8 cellular contexts compared by ENCODE assay signal in the genomic region with DNA sequence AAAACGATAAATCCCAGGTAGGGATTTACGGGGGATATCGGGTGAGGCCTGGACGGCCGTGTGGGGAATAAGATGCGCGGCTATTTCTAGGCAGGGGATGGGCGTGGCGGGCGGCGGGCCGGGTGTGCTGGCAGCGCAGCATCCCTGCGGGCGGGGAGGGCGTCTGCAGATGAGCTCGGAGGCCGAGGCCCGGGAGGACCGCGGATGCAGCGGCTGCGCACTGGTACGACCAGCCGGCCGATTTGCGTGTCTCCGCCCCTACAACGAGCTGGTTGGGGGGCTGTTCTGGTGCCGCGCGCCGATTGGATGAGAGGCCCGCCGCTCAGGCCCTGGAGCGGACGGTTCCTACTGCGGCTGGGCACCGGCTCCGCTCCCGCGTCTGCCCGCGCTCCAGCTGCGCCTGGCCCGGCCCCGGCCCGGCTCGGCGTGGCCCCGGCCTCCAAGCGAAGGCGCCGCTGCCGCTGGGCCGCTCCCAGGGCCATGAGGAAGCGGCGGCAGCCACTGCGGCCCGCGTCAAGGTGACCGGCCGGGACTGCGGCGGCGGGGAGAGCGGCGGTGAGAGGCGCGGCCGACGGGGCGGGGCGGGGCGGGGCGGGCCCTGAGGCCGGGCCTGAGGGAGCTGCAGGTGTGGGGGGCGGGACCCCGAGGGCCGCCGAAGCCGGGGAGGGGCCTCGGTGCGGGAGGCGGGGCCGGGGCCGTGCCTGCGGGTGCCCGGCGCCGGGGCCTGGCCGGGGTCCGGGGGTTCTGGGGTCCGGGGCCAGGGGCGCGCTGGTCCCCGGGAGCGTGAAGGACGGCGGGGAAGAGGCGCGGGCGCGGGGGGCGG. TPM values are rescaled to one million over a fixed set of nuclear protein-coding genes. Genes with fewer than 3 reads are reported as not detected.
DNase-seq lines count a peak whose midpoint lies in the region; ATAC-seq and TF ChIP-seq lines count a peak whose summit lies in the region.

A gene with protein sequence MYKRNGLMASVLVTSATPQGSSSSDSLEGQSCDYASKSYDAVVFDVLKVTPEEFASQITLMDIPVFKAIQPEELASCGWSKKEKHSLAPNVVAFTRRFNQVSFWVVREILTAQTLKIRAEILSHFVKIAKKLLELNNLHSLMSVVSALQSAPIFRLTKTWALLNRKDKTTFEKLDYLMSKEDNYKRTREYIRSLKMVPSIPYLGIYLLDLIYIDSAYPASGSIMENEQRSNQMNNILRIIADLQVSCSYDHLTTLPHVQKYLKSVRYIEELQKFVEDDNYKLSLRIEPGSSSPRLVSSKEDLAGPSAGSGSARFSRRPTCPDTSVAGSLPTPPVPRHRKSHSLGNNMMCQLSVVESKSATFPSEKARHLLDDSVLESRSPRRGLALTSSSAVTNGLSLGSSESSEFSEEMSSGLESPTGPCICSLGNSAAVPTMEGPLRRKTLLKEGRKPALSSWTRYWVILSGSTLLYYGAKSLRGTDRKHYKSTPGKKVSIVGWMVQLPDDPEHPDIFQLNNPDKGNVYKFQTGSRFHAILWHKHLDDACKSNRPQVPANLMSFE (plus strand): TSS at position 325 of the 823 bp plus-strand sequence. CDS start 47,508 bp downstream, outside the sequence.

- H3K9me3 ChIP-seq in Loucy (ENCODE audit: insufficient read depth, low read depth, low read length) = no peaks in the 10 kb centered on the region

- H2AFZ ChIP-seq in Loucy (ENCODE audit: low read length) = peak within 1 kb of the TSS; percentile 76; the same call in 1 of the 2 replicates

- H4K20me1 ChIP-seq in Loucy (ENCODE audit: insufficient read depth, low read length, poor library complexity, severe bottlenecking) = peaks cover 4% of the 10 kb centered on the region

- DNase-seq in ELF-1 (ENCODE audit: low read depth, low spot score) = peak; percentile 98
- peak; percentile 98 for DNase-seq in H7
- DNase-seq in RWPE1 (ENCODE audit: low spot score) = peak; percentile 100
- peak; percentile 84 for DNase-seq in activated T-helper 9 cell treated with anti-CD3 and anti-CD28 coated beads, Interleukin-2, amount 50 U/mL, for 16 hours (ENCODE audit: low read depth)
- DNase-seq in fibroblast of pulmonary artery (ENCODE audit: low read depth) = peak; percentile 94
- peak; percentile 86 for DNase-seq in natural killer cell
- peak; percentile 93 for DNase-seq in stimulated activated naive B cell treated with anti-CD40 and anti-IgM and Interleukin-4, amounts not matched to agents 10 μg/mL and 1 μg/mL and 100 μg/mL, for 72 hours

- H3K4me1 ChIP-seq in Loucy (ENCODE audit: insufficient read depth, low read length, poor library complexity, severe bottlenecking) = no peaks in the 10 kb centered on the region

- intact Hi-C loops in natural killer cell (cut with micrococcal nuclease) = no loop called here

- H3K9me2 ChIP-seq in Loucy (replicated peaks; ENCODE audit: low read depth, low read length) = no peaks in the 10 kb centered on the region

- no peaks in the 10 kb centered on the region for H3K9me3 Mint-ChIP-seq in natural killer cell
- peaks cover 4% of the 10 kb centered on the region in 2 donors for H3K9me3 Mint-ChIP-seq in stimulated activated naive B cell treated with anti-CD40 and anti-IgM and Interleukin-4, amounts not matched to agents 10 μg/mL and 1 μg/mL and 100 μg/mL, for 72 hours

- H3K36me3 ChIP-seq in H7 (replicated peaks; ENCODE audit: control insufficient read depth, insufficient read depth, low read length) (no peaks in the 10 kb centered on the region), Loucy (ENCODE audit: insufficient read depth, low read length) (no peaks in the 10 kb centered on the region)

- peak within 1 kb of the TSS; percentile 77 for H3K27ac ChIP-seq in RWPE1

- H3K4me3 ChIP-seq in H7 (ENCODE audit: insufficient read depth, low read depth, low read length) = peak within 1 kb of the TSS; percentile 72
- peak within 1 kb of the TSS; percentile 69 for H3K4me3 ChIP-seq in Loucy (ENCODE audit: low read length, poor library complexity, severe bottlenecking)
- H3K4me3 ChIP-seq in fibroblast of pulmonary artery (replicated peaks; ENCODE audit: low read depth, low read length) = peak within 1 kb of the TSS; percentile 34

- H3K27ac Mint-ChIP-seq in natural killer cell = peak within 1 kb of the TSS; percentile 54 to 73
- peak within 1 kb of the TSS; percentile 67 for H3K27ac Mint-ChIP-seq in stimulated activated naive B cell treated with anti-CD40 and anti-IgM and Interleukin-4, amounts not matched to agents 10 μg/mL and 1 μg/mL and 100 μg/mL, for 72 hours

- H3F3A ChIP-seq in Loucy (ENCODE audit: low read depth) = no peaks in the 10 kb centered on the region

- TF ChIP-seq CTCF in Loucy (conservative IDR thresholded peaks at IDR 0.05; ENCODE audit: low read length) (no peak), RWPE1 (conservative IDR thresholded peaks at IDR 0.05; ENCODE audit: low read depth) (no peak), fibroblast of pulmonary artery (IDR thresholded peaks at IDR 0.05; ENCODE audit: low read length, missing control alignments) (no peak), natural killer cell (IDR thresholded peaks at IDR 0.05) (no peak)

- CTCF ChIA-PET in RWPE1 (lab: Yijun Ruan, JAX) = interaction anchor here (0.9 to 1.5 kb wide), 2 partner anchors 55 to 211 kb away, joined by 3 read pairs; no protein-coding TSS in a partner anchor

- H3K4me1 Mint-ChIP-seq in natural killer cell = peaks cover 5 to 10% of the 10 kb centered on the region in 2 donors
- peaks cover 8 to 18% of the 10 kb centered on the region in 2 donors for H3K4me1 Mint-ChIP-seq in stimulated activated naive B cell treated with anti-CD40 and anti-IgM and Interleukin-4, amounts not matched to agents 10 μg/mL and 1 μg/mL and 100 μg/mL, for 72 hours

- peak within 1 kb of the TSS; percentile 89 for H3K4me3 Mint-ChIP-seq in natural killer cell
- peak within 1 kb of the TSS; percentile 77 to 86 for H3K4me3 Mint-ChIP-seq in stimulated activated naive B cell treated with anti-CD40 and anti-IgM and Interleukin-4, amounts not matched to agents 10 μg/mL and 1 μg/mL and 100 μg/mL, for 72 hours

- H3K4me2 ChIP-seq in Loucy (ENCODE audit: low read depth, low read length, poor library complexity, severe bottlenecking) = peak within 1 kb of the TSS; percentile 46

- H3K27me3 Mint-ChIP-seq in natural killer cell (ENCODE audit: low read depth in 2 of 2) = peaks cover 9 to 13% of the 10 kb centered on the region in 2 donors
- peaks cover 18 to 24% of the 10 kb centered on the region in 2 donors for H3K27me3 Mint-ChIP-seq in stimulated activated naive B cell treated with anti-CD40 and anti-IgM and Interleukin-4, amounts not matched to agents 10 μg/mL and 1 μg/mL and 100 μg/mL, for 72 hours

- POLR2A ChIA-PET in RWPE1 (lab: Yijun Ruan, JAX; ENCODE audit: low non-redundant PET) = no interaction called here

- H3K27me3 ChIP-seq in H7 (ENCODE audit: control insufficient read depth, insufficient read depth, low read length) (peaks cover 17% of the 10 kb centered on the region), Loucy (ENCODE audit: insufficient read depth, low read length, poor library complexity, severe bottlenecking) (peaks cover 9% of the 10 kb centered on the region)

- no peaks in the 10 kb centered on the region for H3K36me3 Mint-ChIP-seq in natural killer cell
- H3K36me3 Mint-ChIP-seq in stimulated activated naive B cell treated with anti-CD40 and anti-IgM and Interleukin-4, amounts not matched to agents 10 μg/mL and 1 μg/mL and 100 μg/mL, for 72 hours = no peaks in the 10 kb centered on the region

- H3K79me2 ChIP-seq in Loucy (ENCODE audit: insufficient read depth, low read length) = no peaks in the 10 kb centered on the region

- peak; percentile 95 to 99 (median 97) for ATAC-seq in natural killer cell
- ATAC-seq in stimulated activated naive B cell treated with anti-CD40 and anti-IgM and Interleukin-4, amounts not matched to agents 10 μg/mL and 1 μg/mL and 100 μg/mL, for 72 hours (replicated peaks) = peak; percentile 99

- no peak within 1 kb of the TSS for H3K9ac ChIP-seq in Loucy (ENCODE audit: low read depth, low read length, poor library complexity, severe bottlenecking)

RNA-seq across cellular contexts. Expression of the gene that starts here (rescaled TPM):
- 6.4 and 8.8 TPM in 2 replicates for total RNA-seq in H7 (2014; rRNA removed; shearing (Covaris generic))
- total RNA-seq in natural killer cell = 10 to 100 TPM; 11.9 to 21.2 (median 13.2) TPM

Comparison
In these comparisons a context has a peak if more than half of its experiments do, and no peak if none do; other contexts are left out.
1. Peak in every context shown above with its lines: DNase-seq, ATAC-seq, H3K4me3 ChIP-seq and H3K27ac ChIP-seq.